ENCODE assay signal across 8 cellular contexts in genomic region chr6:53986165-53986720, GRCh38.
DNase-seq lines count a peak whose midpoint lies in the region; ATAC-seq and TF ChIP-seq lines count a peak whose summit lies in the region.

No MANE protein-coding gene starts in this region.

- DNase-seq in ACHN, result peak; percentile 56
- DNase-seq in GM13976 (ENCODE audit: low spot score), result peak; percentile 18
- peak; percentile 62 for DNase-seq in HT1080 (ENCODE audit: low read depth)
- DNase-seq in RPMI7951 (ENCODE audit: low read depth), result peak; percentile 51
- DNase-seq in fibroblast of gingiva (ENCODE audit: low read depth), result peak; percentile 41
- DNase-seq in occipital lobe (lab: John Stamatoyannopoulos, UW), result peak; percentile 9
- DNase-seq in CD14-positive monocyte (ENCODE audit: low spot score), result no peak

- TF ChIP-seq CTCF in GM13976 (IDR thresholded peaks at IDR 0.05; ENCODE audit: borderline replicate concordance, control extremely low read depth, extremely low read depth, insufficient read depth, missing control alignments) (peak; percentile 57), CD14-positive monocyte (IDR thresholded peaks at IDR 0.05) (no peak)

- no peak for ATAC-seq in HG02970 (IDR thresholded peaks at IDR 0.05; ENCODE audit: low FRiP score, unreplicated experiment)

- H3K4me1 Mint-ChIP-seq in CD14-positive monocyte, result no peaks in the 10 kb centered on the region

- no peaks in the 10 kb centered on the region for H3K36me3 Mint-ChIP-seq in CD14-positive monocyte

- peaks cover 2 to 8% (median 4%) of the 10 kb centered on the region in 3 donors for H3K27me3 Mint-ChIP-seq in CD14-positive monocyte (ENCODE audit: low read depth in 3 of 3)

- H3K9me3 Mint-ChIP-seq in CD14-positive monocyte, result peaks cover 0 to 2% (median 0%) of the 10 kb centered on the region in 7 donors

- no peak overlapping the region for H3K4me3 Mint-ChIP-seq in CD14-positive monocyte

- intact Hi-C loops in CD14-positive monocyte (cut with micrococcal nuclease), result no loop called here

- in situ Hi-C loops in ACHN (cut with HindIII; ENCODE audit: low pct_ligation_motif_present, low pct_unique_long_range_greater_than_20kb, low sequenced_read_pairs), result no loop called here
- in situ Hi-C loops in GM13976 (cut with MboI; ENCODE audit: low sequenced_read_pairs, unreplicated experiment), result loop anchor here (25.0 kb wide), 4 partner anchors 251 to 1076 kb away; no protein-coding TSS in a partner anchor

- no peak overlapping the region for H3K27ac Mint-ChIP-seq in CD14-positive monocyte
